In genomic region chr5:124822647-124823046, GRCh38 we compare ENCODE assay signal across 33 cellular contexts.
"Had no signal": no experiment of that assay in that cellular context is flagged by ENCODE, and none has a peak within 500 bp of the region (broad histone marks: within the 10 kb centered on the region; RNA-seq: fewer than 3 reads in every experiment).

No MANE protein-coding gene starts in this region.

- H3K4me1 ChIP-seq: breast epithelium had no signal

- DNase-seq: activated CD4-positive, alpha-beta memory T cell treated with anti-CD3 and anti-CD28 coated beads for 36 hours; activated CD4-positive, alpha-beta T cell treated with anti-CD3 and anti-CD28 coated beads for 36 hours; activated CD4-positive, alpha-beta T cell treated with anti-CD3 and anti-CD28 coated beads, Interleukin-2, amount 10 ng/mL, durations not matched to agents 24 days and 14 days; activated CD4-positive, CD25-positive, alpha-beta regulatory T cell; activated CD4-positive, CD25-positive, alpha-beta regulatory T cell treated with anti-CD3 and anti-CD28 coated beads, Interleukin-2, amount 50 U/mL, for 72 hours; activated CD8-positive, alpha-beta memory T cell treated with anti-CD3 and anti-CD28 coated beads, Interleukin-2, amount 10 ng/mL, durations not matched to agents 7 days and 5 days; activated CD8-positive, alpha-beta memory T cell treated with anti-CD3 and anti-CD28 coated beads, Interleukin-2, amount 50 U/mL, for 4 hours; activated CD8-positive, alpha-beta T cell treated with anti-CD3 and anti-CD28 coated beads, Interleukin-2, amount 10 ng/mL, durations not matched to agents 7 days and 5 days; activated effector memory CD4-positive, alpha-beta T cell treated with anti-CD3 and anti-CD28 coated beads, Interleukin-2, amount 50 U/mL, for 16 hours; activated naive CD4-positive, alpha-beta T cell treated with anti-CD3 and anti-CD28 coated beads for 36 hours; activated naive CD8-positive, alpha-beta T cell treated with anti-CD3 and anti-CD28 coated beads for 36 hours; activated naive CD8-positive, alpha-beta T cell treated with anti-CD3 and anti-CD28 coated beads, Interleukin-2, amount 50 U/mL, for 24 hours; activated T-cell treated with anti-CD3 and anti-CD28 coated beads, Interleukin-2, amount 50 U/mL, for 1 hour; activated T-cell treated with anti-CD3 and anti-CD28 coated beads, Interleukin-2, amount 50 U/mL, for 48 hours; amygdala; aorta; body of pancreas; effector CD8-positive, alpha-beta T cell; esophagus squamous epithelium; foreskin melanocyte; SW 1271; T-cell; T1000; WERI-Rb-1 had no signal

- H3K27me3 Mint-ChIP-seq: activated CD4-positive, alpha-beta memory T cell treated with anti-CD3 and anti-CD28 coated beads for 36 hours; activated CD4-positive, alpha-beta T cell treated with anti-CD3 and anti-CD28 coated beads for 36 hours; activated CD4-positive, alpha-beta T cell treated with anti-CD3 and anti-CD28 coated beads, Interleukin-2, amount 10 ng/mL, durations not matched to agents 24 days and 14 days; activated CD8-positive, alpha-beta memory T cell treated with anti-CD3 and anti-CD28 coated beads, Interleukin-2, amount 10 ng/mL, durations not matched to agents 7 days and 5 days; activated naive CD4-positive, alpha-beta T cell treated with anti-CD3 and anti-CD28 coated beads, Interleukin-2, amount 50 U/mL, for 24 hours; activated naive CD8-positive, alpha-beta T cell treated with anti-CD3 and anti-CD28 coated beads, Interleukin-2, amount 50 U/mL, for 24 hours; T-cell had no signal

- H3K4me3 Mint-ChIP-seq: activated CD4-positive, alpha-beta memory T cell treated with anti-CD3 and anti-CD28 coated beads for 36 hours; activated CD4-positive, alpha-beta T cell treated with anti-CD3 and anti-CD28 coated beads for 36 hours; activated CD4-positive, alpha-beta T cell treated with anti-CD3 and anti-CD28 coated beads, Interleukin-2, amount 10 ng/mL, durations not matched to agents 24 days and 14 days; activated CD8-positive, alpha-beta memory T cell treated with anti-CD3 and anti-CD28 coated beads, Interleukin-2, amount 10 ng/mL, durations not matched to agents 7 days and 5 days; activated CD8-positive, alpha-beta T cell treated with anti-CD3 and anti-CD28 coated beads, Interleukin-2, amount 10 ng/mL, durations not matched to agents 7 days and 5 days; activated naive CD4-positive, alpha-beta T cell treated with anti-CD3 and anti-CD28 coated beads for 36 hours; activated naive CD4-positive, alpha-beta T cell treated with anti-CD3 and anti-CD28 coated beads, Interleukin-2, amount 50 U/mL, for 24 hours; activated naive CD8-positive, alpha-beta T cell treated with anti-CD3 and anti-CD28 coated beads for 36 hours; activated naive CD8-positive, alpha-beta T cell treated with anti-CD3 and anti-CD28 coated beads, Interleukin-2, amount 50 U/mL, for 24 hours; activated T-helper 1 cell treated with anti-CD3 and anti-CD28 coated beads, Interleukin-12 subunit alpha, Interleukin-12 subunit beta, Interleukin-2, Interleukin-4 antibody, amounts not matched to agents 30 ng/mL and 10 ng/mL and 1 ng/mL, durations not matched to agents 14 hours and 24 hours and 36 hours; T-cell; T-helper 1 cell treated with Interleukin-12 subunit alpha and Interleukin-12 subunit beta and Interleukin-4 antibody, amounts not matched to agents 30 μg/mL and 1 μg/mL, for 36 hours had no signal

- H3K36me3 Mint-ChIP-seq: activated CD4-positive, alpha-beta memory T cell treated with anti-CD3 and anti-CD28 coated beads for 36 hours; activated CD8-positive, alpha-beta memory T cell treated with anti-CD3 and anti-CD28 coated beads, Interleukin-2, amount 10 ng/mL, durations not matched to agents 7 days and 5 days; activated naive CD4-positive, alpha-beta T cell treated with anti-CD3 and anti-CD28 coated beads, Interleukin-2, amount 50 U/mL, for 24 hours; activated naive CD8-positive, alpha-beta T cell treated with anti-CD3 and anti-CD28 coated beads for 36 hours; T-cell had no signal

- H3K9me3 Mint-ChIP-seq: activated CD4-positive, alpha-beta memory T cell treated with anti-CD3 and anti-CD28 coated beads for 36 hours; activated CD4-positive, alpha-beta T cell treated with anti-CD3 and anti-CD28 coated beads, Interleukin-2, amount 10 ng/mL, durations not matched to agents 24 days and 14 days; activated naive CD4-positive, alpha-beta T cell treated with anti-CD3 and anti-CD28 coated beads for 36 hours; activated naive CD4-positive, alpha-beta T cell treated with anti-CD3 and anti-CD28 coated beads, Interleukin-2, amount 50 U/mL, for 24 hours; activated naive CD8-positive, alpha-beta T cell treated with anti-CD3 and anti-CD28 coated beads for 36 hours; activated T-helper 1 cell treated with anti-CD3 and anti-CD28 coated beads, Interleukin-12 subunit alpha, Interleukin-12 subunit beta, Interleukin-2, Interleukin-4 antibody, amounts not matched to agents 30 ng/mL and 10 ng/mL and 1 ng/mL, durations not matched to agents 14 hours and 24 hours and 36 hours; activated T-helper 2 cell treated with anti-CD3 and anti-CD28 coated beads, Interferon-gamma antibody, Interleukin-2, Interleukin-4, amounts not matched to agents 10 μg/mL and 5 μg/mL and 100 μg/mL, durations not matched to agents 14 hours and 24 hours and 36 hours; T-cell had no signal

- H3K36me3 ChIP-seq: adrenal gland, breast epithelium, cardiac muscle cell, esophagus squamous epithelium, gastroesophageal sphincter, WERI-Rb-1 had no signal

- H3K27ac Mint-ChIP-seq: activated CD4-positive, alpha-beta memory T cell treated with anti-CD3 and anti-CD28 coated beads for 36 hours; activated CD4-positive, alpha-beta T cell treated with anti-CD3 and anti-CD28 coated beads for 36 hours; activated CD4-positive, alpha-beta T cell treated with anti-CD3 and anti-CD28 coated beads, Interleukin-2, amount 10 ng/mL, durations not matched to agents 24 days and 14 days; activated CD8-positive, alpha-beta memory T cell treated with anti-CD3 and anti-CD28 coated beads, Interleukin-2, amount 10 ng/mL, durations not matched to agents 7 days and 5 days; activated CD8-positive, alpha-beta T cell treated with anti-CD3 and anti-CD28 coated beads, Interleukin-2, amount 10 ng/mL, durations not matched to agents 7 days and 5 days; activated naive CD4-positive, alpha-beta T cell treated with anti-CD3 and anti-CD28 coated beads for 36 hours; activated naive CD4-positive, alpha-beta T cell treated with anti-CD3 and anti-CD28 coated beads, Interleukin-2, amount 50 U/mL, for 24 hours; activated naive CD8-positive, alpha-beta T cell treated with anti-CD3 and anti-CD28 coated beads for 36 hours; activated naive CD8-positive, alpha-beta T cell treated with anti-CD3 and anti-CD28 coated beads, Interleukin-2, amount 50 U/mL, for 24 hours; activated T-helper 1 cell treated with anti-CD3 and anti-CD28 coated beads, Interleukin-12 subunit alpha, Interleukin-12 subunit beta, Interleukin-2, Interleukin-4 antibody, amounts not matched to agents 30 ng/mL and 10 ng/mL and 1 ng/mL, durations not matched to agents 14 hours and 24 hours and 36 hours; activated T-helper 2 cell treated with anti-CD3 and anti-CD28 coated beads, Interferon-gamma antibody, Interleukin-2, Interleukin-4, amounts not matched to agents 10 μg/mL and 5 μg/mL and 100 μg/mL, durations not matched to agents 14 hours and 24 hours and 36 hours; T-cell; T-helper 1 cell treated with Interleukin-12 subunit alpha and Interleukin-12 subunit beta and Interleukin-4 antibody, amounts not matched to agents 30 μg/mL and 1 μg/mL, for 36 hours had no signal

- H3K9me3 ChIP-seq: adrenal gland, body of pancreas, breast epithelium, esophagus squamous epithelium, gastroesophageal sphincter had no signal

- H3K27me3 ChIP-seq: adrenal gland, body of pancreas, breast epithelium, cardiac muscle cell, esophagus squamous epithelium, gastroesophageal sphincter had no signal

- H3K4me1 Mint-ChIP-seq: activated CD4-positive, alpha-beta T cell treated with anti-CD3 and anti-CD28 coated beads for 36 hours; activated CD4-positive, alpha-beta T cell treated with anti-CD3 and anti-CD28 coated beads, Interleukin-2, amount 10 ng/mL, durations not matched to agents 24 days and 14 days; activated CD8-positive, alpha-beta memory T cell treated with anti-CD3 and anti-CD28 coated beads, Interleukin-2, amount 10 ng/mL, durations not matched to agents 7 days and 5 days; activated naive CD4-positive, alpha-beta T cell treated with anti-CD3 and anti-CD28 coated beads, Interleukin-2, amount 50 U/mL, for 24 hours; activated naive CD8-positive, alpha-beta T cell treated with anti-CD3 and anti-CD28 coated beads for 36 hours had no signal

- H3K27ac ChIP-seq: adrenal gland, breast epithelium, cardiac muscle cell, epithelial cell of prostate, WERI-Rb-1 had no signal

- H3K4me3 ChIP-seq: adrenal gland, body of pancreas, breast epithelium, cardiac muscle cell, esophagus squamous epithelium, gastroesophageal sphincter had no signal
